Comparison of ENCODE assay signal across 10 cellular contexts in the genomic region with DNA sequence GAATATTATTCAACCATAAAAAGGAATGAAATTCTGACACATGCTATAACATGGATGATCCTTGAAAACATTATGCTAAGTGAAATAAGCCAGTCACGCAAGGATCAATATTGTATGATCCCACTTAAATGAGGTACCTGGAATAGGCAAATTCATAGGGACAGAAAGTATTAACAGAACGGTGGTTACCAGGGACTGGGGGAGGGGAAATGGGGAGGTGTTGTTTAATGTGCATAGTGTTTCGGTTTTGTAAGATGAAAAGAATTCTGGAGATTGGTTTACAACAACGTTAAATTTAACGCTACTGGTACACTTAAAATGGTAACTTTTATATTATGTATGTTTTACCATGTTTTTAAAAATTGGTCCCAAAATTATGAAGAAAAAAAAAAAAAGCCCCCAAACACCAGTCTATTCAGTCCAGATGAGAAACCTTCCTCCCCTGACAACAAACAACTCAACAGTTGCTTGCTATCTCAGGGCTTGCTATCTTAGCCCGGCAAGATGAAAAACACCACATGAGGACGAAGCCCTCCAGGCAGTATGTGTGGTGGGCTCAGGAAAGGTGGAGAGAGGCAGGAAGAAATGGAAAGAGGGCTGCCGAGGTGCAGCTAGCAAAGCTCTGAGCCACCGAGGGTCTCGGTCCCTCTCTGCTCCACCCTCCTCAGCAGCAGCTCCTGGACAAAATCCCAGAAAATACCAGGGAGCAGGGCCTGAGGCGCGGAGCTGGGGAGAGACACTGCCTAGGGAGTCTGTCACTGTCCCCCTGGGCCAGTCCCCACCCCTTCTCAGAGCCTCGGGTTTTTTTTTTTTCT. TPM values are rescaled to one million over a fixed set of nuclear protein-coding genes. Genes with fewer than 3 reads are reported as not detected.
A peak's percentile ranks its signal among the peaks of the same experiment; 100 is the strongest.
DNase-seq lines count a peak whose midpoint lies in the region; TF ChIP-seq lines count a peak whose summit lies in the region.
"Had no signal": no experiment of that assay in that cellular context is flagged by ENCODE, and none has a peak within 500 bp of the region (broad histone marks: within the 10 kb centered on the region; RNA-seq: fewer than 3 reads in every experiment).

No MANE protein-coding gene starts in this region.

- no peak for TF ChIP-seq CTCF in adrenal gland (IDR thresholded peaks at IDR 0.05)

- H3K27me3 ChIP-seq in adrenal gland, result no peaks in the 10 kb centered on the region
- H3K27me3 ChIP-seq in mesenchymal stem cell (ENCODE audit: control insufficient read depth in 1 of 2, insufficient read depth in 1 of 2, low read length in 2 of 2), result no peaks in the 10 kb centered on the region

- H3K9me3 ChIP-seq in adrenal gland (replicated peaks in 1 of 3) (no peaks in the 10 kb centered on the region), mesenchymal stem cell (ENCODE audit: control insufficient read depth, low read length) (no peaks in the 10 kb centered on the region)

- peaks cover 0 to 27% of the 10 kb centered on the region in 2 donors for H3K36me3 ChIP-seq in adrenal gland (replicated peaks in 1 of 2)
- peaks cover 20 to 49% of the 10 kb centered on the region in 2 experiments for H3K36me3 ChIP-seq in mesenchymal stem cell (ENCODE audit: control insufficient read depth in 1 of 2, insufficient read depth in 2 of 2, low read depth in 1 of 2, low read length in 2 of 2)

- H3K4me1 ChIP-seq in adrenal gland (replicated peaks in 1 of 2), result peaks cover 35 to 62% of the 10 kb centered on the region in 2 donors
- H3K4me1 ChIP-seq in mesenchymal stem cell (ENCODE audit: control insufficient read depth, insufficient read depth, low read depth, low read length), result peaks cover 38% of the 10 kb centered on the region

- H3K4me2 ChIP-seq in mesenchymal stem cell (ENCODE audit: low read length, poor library complexity, severe bottlenecking), result peak overlapping the region; percentile 52

- no peak overlapping the region for H2AFZ ChIP-seq in mesenchymal stem cell (ENCODE audit: low read depth, low read length)

- peak overlapping the region; percentile 65 for H2BK15ac ChIP-seq in mesenchymal stem cell (ENCODE audit: low read depth, poor library complexity, severe bottlenecking)

- H3K36me3 Mint-ChIP-seq in activated CD4-positive, alpha-beta T cell treated with anti-CD3 and anti-CD28 coated beads, Interleukin-2, amount 10 ng/mL, durations not matched to agents 7 days and 5 days (ENCODE audit: low read depth), result peaks cover 53% of the 10 kb centered on the region

- H3K27ac Mint-ChIP-seq in activated CD4-positive, alpha-beta T cell treated with anti-CD3 and anti-CD28 coated beads, Interleukin-2, amount 10 ng/mL, durations not matched to agents 7 days and 5 days, result peak overlapping the region; percentile 89

- H4K8ac ChIP-seq in mesenchymal stem cell (ENCODE audit: low read length), result peak overlapping the region; percentile 93

- peak overlapping the region; percentile 73 for H3K4me3 Mint-ChIP-seq in activated CD4-positive, alpha-beta T cell treated with anti-CD3 and anti-CD28 coated beads, Interleukin-2, amount 10 ng/mL, durations not matched to agents 7 days and 5 days

- no peaks in the 10 kb centered on the region for H3K9me3 Mint-ChIP-seq in activated CD4-positive, alpha-beta T cell treated with anti-CD3 and anti-CD28 coated beads, Interleukin-2, amount 10 ng/mL, durations not matched to agents 7 days and 5 days

- peak overlapping the region; percentile 18 for H2AK5ac ChIP-seq in mesenchymal stem cell (ENCODE audit: low read length, severe bottlenecking)

- DNase-seq in activated CD4-positive, alpha-beta T cell treated with anti-CD3 and anti-CD28 coated beads, Interleukin-2, amount 10 ng/mL, durations not matched to agents 7 days and 5 days, result peak; percentile 24
- DNase-seq in activated CD4-positive, alpha-beta T cell treated with anti-CD3 and anti-CD28 coated beads, Interleukin-2, amount 50 U/mL, for 4 hours, result no peak
- DNase-seq in adrenal gland, result peak in 1 of 7 donors; percentile 24
- DNase-seq in mesenchymal stem cell, result no peak
- DNase-seq in medulla oblongata (ENCODE audit: extremely low spot score), result no peak
- no peak for DNase-seq in SKM-1 treated with dmso at 0.1 percent for 144 hours (lab: John Stamatoyannopoulos, UW; ENCODE audit: unreplicated experiment)
- no peak for DNase-seq in kidney glomerular epithelial cell (lab: John Stamatoyannopoulos, UW)
- DNase-seq: AML-193 had no signal

- H2BK5ac ChIP-seq in mesenchymal stem cell (ENCODE audit: low read depth, low read length, poor library complexity, severe bottlenecking), result no peak overlapping the region

- peaks cover 68% of the 10 kb centered on the region for H3K4me1 Mint-ChIP-seq in activated CD4-positive, alpha-beta T cell treated with anti-CD3 and anti-CD28 coated beads, Interleukin-2, amount 10 ng/mL, durations not matched to agents 7 days and 5 days

- peak overlapping the region; percentile 86 to 88 for H3K4ac ChIP-seq in mesenchymal stem cell (ENCODE audit: low read depth in 1 of 2, low read length in 2 of 2)

- 48 to 56% (median 54%) methylated on average over 13 of the region's 13 CpGs for WGBS in adrenal gland, 4 donors
- WGBS in mesenchymal stem cell, result 58% methylated on average over 7 of the region's 13 CpGs

- H3K27ac ChIP-seq in adrenal gland (peak overlapping the region in 4 of 5 donors; percentile 9 to 79 (median 58)), mesenchymal stem cell (ENCODE audit: low read length, poor library complexity, severe bottlenecking) (peak overlapping the region; percentile 79), temporal lobe (ENCODE audit: low read depth, low read length) (peak overlapping the region; percentile 54)

- peak overlapping the region; percentile 71 to 85 for H3K18ac ChIP-seq in mesenchymal stem cell (ENCODE audit: low read depth in 1 of 2, low read length in 2 of 2)

- H3K4me3 ChIP-seq in adrenal gland, result no peak overlapping the region
- H3K4me3 ChIP-seq in mesenchymal stem cell (ENCODE audit: insufficient read depth in 1 of 2, low read depth in 1 of 2, low read length in 2 of 2), result no peak overlapping the region

- peak overlapping the region in 1 of 2 experiments; percentile 75 for H3K23ac ChIP-seq in mesenchymal stem cell (ENCODE audit: low read length in 2 of 2)

- intact Hi-C loops in adrenal gland (cut with DNase I), result no loop called here

- peaks cover 18% of the 10 kb centered on the region for H3K79me1 ChIP-seq in mesenchymal stem cell (replicated peaks; ENCODE audit: low read length, poor library complexity, severe bottlenecking)

- no peaks in the 10 kb centered on the region for H3K27me3 Mint-ChIP-seq in activated CD4-positive, alpha-beta T cell treated with anti-CD3 and anti-CD28 coated beads, Interleukin-2, amount 10 ng/mL, durations not matched to agents 7 days and 5 days

- POLR2A ChIA-PET in activated CD4-positive, alpha-beta T cell treated with anti-CD3 and anti-CD28 coated beads, Interleukin-2, amount 10 ng/mL, durations not matched to agents 7 days and 5 days (lab: Charles Lee), result interaction anchor here (0.8 to 0.9 kb wide), 2 partner anchors 28 to 42 kb away, joined by 3 to 8 read pairs; no protein-coding TSS in a partner anchor

- H2BK12ac ChIP-seq in mesenchymal stem cell (ENCODE audit: low read length in 2 of 2), result peak overlapping the region in 1 of 2 experiments; percentile 23

- peak overlapping the region; percentile 75 for H2BK120ac ChIP-seq in mesenchymal stem cell (ENCODE audit: low read depth, low read length)

- H4K91ac ChIP-seq in mesenchymal stem cell (ENCODE audit: low read length), result peak overlapping the region; percentile 65

- H3K14ac ChIP-seq in mesenchymal stem cell (ENCODE audit: low read length in 2 of 2), result no peak overlapping the region

- H3K9ac ChIP-seq in mesenchymal stem cell (ENCODE audit: low read length), result peak overlapping the region; percentile 71

- CTCF ChIA-PET in activated CD4-positive, alpha-beta T cell treated with anti-CD3 and anti-CD28 coated beads, Interleukin-2, amount 10 ng/mL, durations not matched to agents 7 days and 5 days (lab: Charles Lee), result interaction anchor here (0.6 to 23.4 kb wide), 8 partner anchors 12 to 347 kb away, joined by 3 to 560 read pairs (median 4); no protein-coding TSS in a partner anchor

- no peak for TF ChIP-seq POLR2A in adrenal gland (IDR thresholded peaks at IDR 0.05)

RNA-seq across cellular contexts. Expression of gene NUAK2, which starts 8.5 kb away (rescaled TPM):
- 10 to 100 TPM; 12.1 to 12.7 TPM for total RNA-seq in activated CD4-positive, alpha-beta T cell treated with anti-CD3 and anti-CD28 coated beads, Interleukin-2, amount 10 ng/mL, durations not matched to agents 7 days and 5 days
- 1 to 10 TPM; 1.7 to 9.9 (median 7.2) TPM for total RNA-seq in adrenal gland
- polyA plus RNA-seq in adrenal gland, result 1 to 10 TPM in 2 of 3 donors, under 1 TPM in 1; 0.95 to 1.9 (median 1.8) TPM
- polyA plus RNA-seq in mesenchymal stem cell (2013, experiment 1 of 2), result 2.9 TPM
- 2.9 TPM for polyA plus RNA-seq in mesenchymal stem cell (2013, experiment 2 of 2)
- total RNA-seq in temporal lobe, result 0.98 TPM

RNA-seq across cellular contexts. Expression of gene KLHDC8A, which starts 43.6 kb away (rescaled TPM):
- not detected for total RNA-seq in activated CD4-positive, alpha-beta T cell treated with anti-CD3 and anti-CD28 coated beads, Interleukin-2, amount 10 ng/mL, durations not matched to agents 7 days and 5 days
- total RNA-seq in adrenal gland, result 10 to 100 TPM; 18.2 to 74.9 (median 43.8) TPM
- polyA plus RNA-seq in adrenal gland, result 10 to 100 TPM; 24.6 to 60.9 (median 32.2) TPM
- not detected for polyA plus RNA-seq in mesenchymal stem cell (2013, experiment 1 of 2)
- not detected for polyA plus RNA-seq in mesenchymal stem cell (2013, experiment 2 of 2)
- 27.5 TPM for total RNA-seq in temporal lobe
- total RNA-seq: M059J had no signal

Comparison
In these comparisons a context has a peak if more than half of its experiments do, and no peak if none do; other contexts are left out.
1. RNA of gene KLHDC8A, which starts 43.6 kb away (total RNA-seq): 18.2 to 74.9 TPM in adrenal gland and 27.5 TPM in temporal lobe (single experiment); not detected in activated CD4-positive, alpha-beta T cell treated with anti-CD3 and anti-CD28 coated beads, Interleukin-2, amount 10 ng/mL, durations not matched to agents 7 days and 5 days; every median in the first group is over 10 times any median in the second.
2. Peak in every context shown above with its lines, with median percentiles within 50 percentile points of each other: H3K27ac ChIP-seq.